In genomic region chr1:14835725-14836124, GRCh38 we compare ENCODE assay signal across 25 cellular contexts.
DNase-seq lines count a peak whose midpoint lies in the region; ATAC-seq, FAIRE-seq and TF ChIP-seq lines count a peak whose summit lies in the region.
"Had no signal": no experiment of that assay in that cellular context is flagged by ENCODE, and none has a peak within 500 bp of the region (broad histone marks: within the 10 kb centered on the region; RNA-seq: fewer than 3 reads in every experiment).

No MANE protein-coding gene starts in this region.

- DNase-seq in GM23248 (peak; percentile 32), astrocyte (ENCODE audit: low read depth) (peak; percentile 56), fibroblast of the aortic adventitia (ENCODE audit: low read depth) (peak; percentile 21), vagina (ENCODE audit: extremely low spot score in 2 of 2) (no peak), hippocampal formation (lab: John Stamatoyannopoulos, UW) (no peak)
- no peak for DNase-seq in stimulated activated CD4-positive, alpha-beta T cell treated with anti-CD3 and anti-CD28 coated beads, Interleukin-15, amount 100 ng/mL, for 24 hours
- DNase-seq: activated CD8-positive, alpha-beta T cell treated with anti-CD3 and anti-CD28 coated beads for 36 hours; activated naive CD8-positive, alpha-beta T cell treated with anti-CD3 and anti-CD28 coated beads for 36 hours; activated T-cell treated with anti-CD3 and anti-CD28 coated beads for 4 hours; body of pancreas; CD4-positive, CD25-positive, alpha-beta regulatory T cell; foreskin fibroblast; heart right ventricle; NCI-H1436 treated with DMSO at 0.1 percent for 48 hours; NCI-H2107; NCI-H82; stimulated activated CD4-positive, alpha-beta T cell treated with anti-CD3 and anti-CD28 coated beads, Interleukin-4, amount 100 ng/mL, for 24 hours; T-helper 2 cell had no signal

- H4K20me1 ChIP-seq in GM23248 (ENCODE audit: insufficient read depth) (no peaks in the 10 kb centered on the region), astrocyte (ENCODE audit: insufficient read depth, low read length) (no peaks in the 10 kb centered on the region)

- peaks cover 29% of the 10 kb centered on the region for H3K27me3 Mint-ChIP-seq in astrocyte (ENCODE audit: low read depth, unreplicated experiment)

- H3K9me3 Mint-ChIP-seq in astrocyte (ENCODE audit: unreplicated experiment), result peaks cover 7% of the 10 kb centered on the region

- H3K27me3 ChIP-seq in GM23248 (replicated peaks; ENCODE audit: insufficient read depth) (no peaks in the 10 kb centered on the region; the same call in 1 of the 2 replicates), astrocyte (ENCODE audit: insufficient read depth, low read length) (peaks cover 5% of the 10 kb centered on the region), vagina (no peaks in the 10 kb centered on the region)
- H3K27me3 ChIP-seq: body of pancreas had no signal

- H3K27ac ChIP-seq in GM23248 (no peak overlapping the region), astrocyte (ENCODE audit: low read depth, low read length) (no peak overlapping the region), vagina (peak overlapping the region; percentile 38)
- H3K27ac ChIP-seq: body of pancreas, heart right ventricle, SK-N-MC had no signal

- H3K4me1 Mint-ChIP-seq in astrocyte (ENCODE audit: low read depth, unreplicated experiment), result peaks cover 4% of the 10 kb centered on the region
- H3K4me1 Mint-ChIP-seq: activated naive CD8-positive, alpha-beta T cell treated with anti-CD3 and anti-CD28 coated beads for 36 hours; CD4-positive, CD25-positive, alpha-beta regulatory T cell; stimulated activated memory B cell treated with anti-CD40 and anti-IgM and Interleukin-4, amounts not matched to agents 10 μg/mL and 1 μg/mL and 100 μg/mL, for 72 hours had no signal

- in situ Hi-C loops in GM23248 (cut with MboI), result no loop called here

- no peak overlapping the region for H3K27ac Mint-ChIP-seq in astrocyte (ENCODE audit: unreplicated experiment)
- H3K27ac Mint-ChIP-seq: activated CD8-positive, alpha-beta T cell treated with anti-CD3 and anti-CD28 coated beads for 36 hours; activated naive CD8-positive, alpha-beta T cell treated with anti-CD3 and anti-CD28 coated beads for 36 hours; CD4-positive, CD25-positive, alpha-beta regulatory T cell; stimulated activated memory B cell treated with anti-CD40 and anti-IgM and Interleukin-4, amounts not matched to agents 10 μg/mL and 1 μg/mL and 100 μg/mL, for 72 hours had no signal

- intact Hi-C loops in vagina (cut with DNase I), result no loop called here

- H3K9me3 ChIP-seq in GM23248 (ENCODE audit: low read depth), result no peaks in the 10 kb centered on the region
- no peaks in the 10 kb centered on the region for H3K9me3 ChIP-seq in astrocyte (ENCODE audit: insufficient read depth, low read depth, low read length)
- H3K9me3 ChIP-seq in vagina, result no peaks in the 10 kb centered on the region
- H3K9me3 ChIP-seq: body of pancreas, HAP-1 had no signal

- no peak for FAIRE-seq in astrocyte (lab: Jason Lieb, UNC)
- FAIRE-seq: D721Med, GM19239 had no signal

- H3K9me2 ChIP-seq in GM23248 (ENCODE audit: insufficient read depth), result no peaks in the 10 kb centered on the region

- no peak overlapping the region for H3K4me2 ChIP-seq in GM23248 (ENCODE audit: unreplicated experiment)
- peak overlapping the region; percentile 22 for H3K4me2 ChIP-seq in astrocyte (ENCODE audit: low read length)

- TF ChIP-seq CTCF in astrocyte (IDR thresholded peaks at IDR 0.05; ENCODE audit: insufficient read depth, low read depth, low read length), result no peak
- TF ChIP-seq CTCF in fibroblast of the aortic adventitia (IDR thresholded peaks at IDR 0.05; ENCODE audit: insufficient read depth, low read length), result no peak
- no peak for TF ChIP-seq CTCF in vagina (IDR thresholded peaks at IDR 0.05)

- H3K4me3 Mint-ChIP-seq in astrocyte (ENCODE audit: unreplicated experiment), result no peak overlapping the region
- H3K4me3 Mint-ChIP-seq: activated CD8-positive, alpha-beta T cell treated with anti-CD3 and anti-CD28 coated beads for 36 hours; activated naive CD8-positive, alpha-beta T cell treated with anti-CD3 and anti-CD28 coated beads for 36 hours; CD4-positive, CD25-positive, alpha-beta regulatory T cell; stimulated activated memory B cell treated with anti-CD40 and anti-IgM and Interleukin-4, amounts not matched to agents 10 μg/mL and 1 μg/mL and 100 μg/mL, for 72 hours had no signal

- no peak for ATAC-seq in GM18505 (IDR thresholded peaks at IDR 0.05; ENCODE audit: unreplicated experiment)
- ATAC-seq: activated CD8-positive, alpha-beta T cell treated with anti-CD3 and anti-CD28 coated beads for 36 hours; body of pancreas; heart right ventricle; right cardiac atrium; stimulated activated memory B cell treated with anti-CD40 and anti-IgM and Interleukin-4, amounts not matched to agents 10 μg/mL and 1 μg/mL and 100 μg/mL, for 72 hours had no signal

- H3K79me2 ChIP-seq in GM23248 (ENCODE audit: insufficient read depth), result no peaks in the 10 kb centered on the region
- no peaks in the 10 kb centered on the region for H3K79me2 ChIP-seq in astrocyte (ENCODE audit: insufficient read depth, low read length)

- no peaks in the 10 kb centered on the region for H3K36me3 Mint-ChIP-seq in astrocyte (ENCODE audit: low read depth, unreplicated experiment)
- H3K36me3 Mint-ChIP-seq: activated naive CD8-positive, alpha-beta T cell treated with anti-CD3 and anti-CD28 coated beads for 36 hours; CD4-positive, CD25-positive, alpha-beta regulatory T cell; stimulated activated memory B cell treated with anti-CD40 and anti-IgM and Interleukin-4, amounts not matched to agents 10 μg/mL and 1 μg/mL and 100 μg/mL, for 72 hours had no signal

- H3K4me1 ChIP-seq in GM23248 (ENCODE audit: insufficient read depth) (no peaks in the 10 kb centered on the region), astrocyte (ENCODE audit: insufficient read depth, low read length) (peaks cover 7% of the 10 kb centered on the region), vagina (no peaks in the 10 kb centered on the region)
- H3K4me1 ChIP-seq: body of pancreas, HAP-1, heart right ventricle had no signal

- WGBS in GM23248 (ENCODE audit: low coverage in 1 of 2, low lambda C conversion rate in 2 of 2, missing lambda C conversion rate in 2 of 2), 2 experiments, result 51 to 64% methylated on average over 3 to 5 of the region's 5 CpGs

- H3K36me3 ChIP-seq in GM23248 (ENCODE audit: low read depth) (no peaks in the 10 kb centered on the region), astrocyte (ENCODE audit: insufficient read depth, low read length) (no peaks in the 10 kb centered on the region), vagina (no peaks in the 10 kb centered on the region)
- H3K36me3 ChIP-seq: HAP-1, heart right ventricle had no signal

- H2AFZ ChIP-seq in GM23248, result no peak overlapping the region
- H2AFZ ChIP-seq in astrocyte (ENCODE audit: low read depth, low read length), result no peak overlapping the region

- H3K4me3 ChIP-seq in GM23248 (no peak overlapping the region), astrocyte (ENCODE audit: insufficient read depth, low read depth, low read length) (no peak overlapping the region), fibroblast of the aortic adventitia (ENCODE audit: low read depth, low read length) (no peak overlapping the region), vagina (no peak overlapping the region)
- H3K4me3 ChIP-seq: body of pancreas, HAP-1, heart right ventricle, SK-N-MC had no signal

- no peak overlapping the region for H3K9ac ChIP-seq in GM23248
- no peak overlapping the region for H3K9ac ChIP-seq in astrocyte (ENCODE audit: low read length)

- H3F3A ChIP-seq in GM23248 (ENCODE audit: insufficient read depth), result no peaks in the 10 kb centered on the region

- TF ChIP-seq POLR2A in vagina (IDR thresholded peaks at IDR 0.05), result no peak
- no peak for TF ChIP-seq POLR2A in GM18505 (IDR thresholded peaks at IDR 0.05; ENCODE audit: borderline replicate concordance, extremely low read depth, insufficient read depth, insufficient read length)

Comparison
In these comparisons a context has a peak if more than half of its experiments do, and no peak if none do; other contexts are left out.
1. DNase-seq: peak in GM23248 (single experiment), astrocyte (single experiment) and fibroblast of the aortic adventitia (single experiment); none in vagina (0 of 2), hippocampal formation (0 of 2) and stimulated activated CD4-positive, alpha-beta T cell treated with anti-CD3 and anti-CD28 coated beads, Interleukin-15, amount 100 ng/mL, for 24 hours (single experiment).